In genomic region chr3:160486459-160486869, GRCh38 we compare ENCODE assay signal across 8 cellular contexts. TPM values are rescaled to one million over a fixed set of nuclear protein-coding genes. Genes with fewer than 3 reads are reported as not detected.
DNase-seq lines count a peak whose midpoint lies in the region; ATAC-seq and TF ChIP-seq lines count a peak whose summit lies in the region.

No MANE protein-coding gene starts in this region.

- TF ChIP-seq CTCF in activated CD8-positive, alpha-beta T cell treated with anti-CD3 and anti-CD28 coated beads for 36 hours (IDR thresholded peaks at IDR 0.05), result peak; percentile 66

- H3K36me3 Mint-ChIP-seq in activated CD8-positive, alpha-beta T cell treated with anti-CD3 and anti-CD28 coated beads for 36 hours (ENCODE audit: low read depth), result no peaks in the 10 kb centered on the region

- intact Hi-C loops in activated CD8-positive, alpha-beta T cell treated with anti-CD3 and anti-CD28 coated beads for 36 hours (cut with micrococcal nuclease), result loop anchor here (5.0 to 10.0 kb wide), 3 partner anchors 39 to 602 kb away; partner anchors contain the start of gene TRIM59

- peak; percentile 84 for DNase-seq in DMS 273 (lab: John Stamatoyannopoulos, UW; ENCODE audit: unreplicated experiment)
- DNase-seq in DMS 273 treated with DMSO at 0.1 percent for 48 hours (lab: John Stamatoyannopoulos, UW), result no peak
- DNase-seq in NCI-H1092 (lab: John Stamatoyannopoulos, UW), result peak; percentile 37
- peak; percentile 26 for DNase-seq in activated CD8-positive, alpha-beta T cell treated with anti-CD3 and anti-CD28 coated beads for 36 hours
- DNase-seq in iris pigment epithelial cell (ENCODE audit: low read depth), result peak; percentile 57
- no peak for DNase-seq in stimulated activated naive CD4-positive, alpha-beta T cell treated with Interleukin-2 at 50 U/mL for 16 hours (lab: John Stamatoyannopoulos, UW)
- no peak for DNase-seq in caudate nucleus (lab: John Stamatoyannopoulos, UW)

- ATAC-seq in activated CD8-positive, alpha-beta T cell treated with anti-CD3 and anti-CD28 coated beads for 36 hours, result no peak
- no peak for ATAC-seq in GM21515 (IDR thresholded peaks at IDR 0.05; ENCODE audit: unreplicated experiment)

- POLR2A ChIA-PET in activated CD8-positive, alpha-beta T cell treated with anti-CD3 and anti-CD28 coated beads for 36 hours (lab: Charles Lee), result no interaction called here

- H3K27ac ChIP-seq in caudate nucleus (ENCODE audit: low read depth, low read length), result no peak overlapping the region

- H3K4me3 Mint-ChIP-seq in activated CD8-positive, alpha-beta T cell treated with anti-CD3 and anti-CD28 coated beads for 36 hours, result no peak overlapping the region

- CTCF ChIA-PET in activated CD8-positive, alpha-beta T cell treated with anti-CD3 and anti-CD28 coated beads for 36 hours (lab: Charles Lee), result interaction anchor here (1.0 to 1.6 kb wide), 6 partner anchors 9 to 601 kb away, joined by 3 to 5 read pairs (median 4); no protein-coding TSS in a partner anchor

- H3K4me1 Mint-ChIP-seq in activated CD8-positive, alpha-beta T cell treated with anti-CD3 and anti-CD28 coated beads for 36 hours (ENCODE audit: low read depth), result peaks cover 3% of the 10 kb centered on the region

- H3K27me3 Mint-ChIP-seq in activated CD8-positive, alpha-beta T cell treated with anti-CD3 and anti-CD28 coated beads for 36 hours, result peaks cover 1% of the 10 kb centered on the region

- H3K27ac Mint-ChIP-seq in activated CD8-positive, alpha-beta T cell treated with anti-CD3 and anti-CD28 coated beads for 36 hours, result no peak overlapping the region

- H3K9me3 Mint-ChIP-seq in activated CD8-positive, alpha-beta T cell treated with anti-CD3 and anti-CD28 coated beads for 36 hours, result no peaks in the 10 kb centered on the region

RNA-seq across cellular contexts. Expression of gene TRIM59, which starts 36.9 kb away (rescaled TPM):
- 10 to 100 TPM; 27.0 to 27.8 TPM for total RNA-seq in activated CD8-positive, alpha-beta T cell treated with anti-CD3 and anti-CD28 coated beads for 36 hours

Comparison
In these comparisons a context has a peak if more than half of its experiments do, and no peak if none do; other contexts are left out.
1. DNase-seq: peak in DMS 273 (single experiment), NCI-H1092 (single experiment), activated CD8-positive, alpha-beta T cell treated with anti-CD3 and anti-CD28 coated beads for 36 hours (single experiment) and iris pigment epithelial cell (single experiment); none in DMS 273 treated with DMSO at 0.1 percent for 48 hours (single experiment), stimulated activated naive CD4-positive, alpha-beta T cell treated with Interleukin-2 at 50 U/mL for 16 hours (single experiment) and caudate nucleus (0 of 61).